In the genomic region with DNA sequence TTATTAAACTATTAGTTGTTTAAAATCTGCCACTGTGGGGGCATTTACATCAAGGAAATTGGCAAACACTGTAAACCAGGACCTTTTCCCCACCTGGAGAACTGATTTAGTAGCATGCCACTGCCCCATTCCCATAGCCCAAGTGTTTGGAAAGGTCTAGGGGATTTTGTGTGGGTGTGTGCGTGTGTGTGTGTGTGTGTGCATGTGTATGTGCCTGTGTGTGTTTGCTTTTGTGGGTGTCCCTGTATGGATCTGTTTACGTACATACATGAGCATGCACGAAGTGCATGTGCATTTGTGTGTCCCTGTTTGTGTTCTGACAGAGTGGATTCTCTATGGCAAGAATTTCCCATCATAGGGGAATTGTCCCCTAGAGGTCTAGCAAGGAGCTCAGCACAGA, we compare ENCODE assay signal across 9 cellular contexts.
"Had no signal": no experiment of that assay in that cellular context is flagged by ENCODE, and none has a peak within 500 bp of the region (broad histone marks: within the 10 kb centered on the region; RNA-seq: fewer than 3 reads in every experiment).

No MANE protein-coding gene starts in this region.

- ATAC-seq: HepG2, K562 had no signal

- H3K27ac Mint-ChIP-seq: IgD-negative memory B cell had no signal

- H3K9me3 Mint-ChIP-seq: IgD-negative memory B cell had no signal

- H3K9ac ChIP-seq: KMS-11 had no signal

- H3K27ac ChIP-seq: HL-60, KMS-11 had no signal

- H3K4me3 Mint-ChIP-seq: IgD-negative memory B cell had no signal

- FAIRE-seq: HepG2, HTR-8/SVneo, K562 had no signal

- DNase-seq: IMR-90, KBM-7, KG1 had no signal

- H3K4me3 ChIP-seq: K562 had no signal

- H3K4me2 ChIP-seq: KMS-11 had no signal
